25 cellular contexts compared by ENCODE assay signal in genomic region chr2:168683996-168684395, GRCh38.
"Had no signal": no experiment of that assay in that cellular context is flagged by ENCODE, and none has a peak within 500 bp of the region (broad histone marks: within the 10 kb centered on the region; RNA-seq: fewer than 3 reads in every experiment).

No MANE protein-coding gene starts in this region.

- H3K4me3 Mint-ChIP-seq: natural killer cell; stimulated activated memory B cell treated with anti-CD40 and anti-IgM and Interleukin-4, amounts not matched to agents 10 μg/mL and 1 μg/mL and 100 μg/mL, for 72 hours had no signal

- H3K9me3 Mint-ChIP-seq: natural killer cell; stimulated activated memory B cell treated with anti-CD40 and anti-IgM and Interleukin-4, amounts not matched to agents 10 μg/mL and 1 μg/mL and 100 μg/mL, for 72 hours had no signal

- H3K9me3 ChIP-seq: gastrocnemius medialis, heart left ventricle, lower lobe of right lung, ovary, psoas muscle, spleen, testis, tibial nerve, upper lobe of left lung, uterus had no signal

- ATAC-seq: gastrocnemius medialis; heart left ventricle; left cardiac atrium; left ventricle myocardium superior; lower lobe of right lung; natural killer cell; psoas muscle; right cardiac atrium; stimulated activated memory B cell treated with anti-CD40 and anti-IgM and Interleukin-4, amounts not matched to agents 10 μg/mL and 1 μg/mL and 100 μg/mL, for 72 hours; stimulated activated naive CD8-positive, alpha-beta T cell treated with anti-CD3 and anti-CD28 coated beads, Interleukin-15, Interleukin-2, amounts not matched to agents 100 U/mL and 50 U/mL, for 24 hours had no signal

- H3K27me3 Mint-ChIP-seq: stimulated activated memory B cell treated with anti-CD40 and anti-IgM and Interleukin-4, amounts not matched to agents 10 μg/mL and 1 μg/mL and 100 μg/mL, for 72 hours had no signal

- H3K36me3 ChIP-seq: gastrocnemius medialis, heart left ventricle, lower lobe of right lung, ovary, spleen, tibial nerve, upper lobe of left lung, uterus had no signal

- H3K36me3 Mint-ChIP-seq: natural killer cell; stimulated activated memory B cell treated with anti-CD40 and anti-IgM and Interleukin-4, amounts not matched to agents 10 μg/mL and 1 μg/mL and 100 μg/mL, for 72 hours had no signal

- H3K4me1 Mint-ChIP-seq: stimulated activated memory B cell treated with anti-CD40 and anti-IgM and Interleukin-4, amounts not matched to agents 10 μg/mL and 1 μg/mL and 100 μg/mL, for 72 hours had no signal

- DNase-seq: dorsolateral prefrontal cortex; effector CD4-positive, alpha-beta T cell; foreskin fibroblast; gastrocnemius medialis; heart left ventricle; hippocampal formation; left cardiac atrium; left ventricle myocardium superior; lower lobe of right lung; natural killer cell; occipital lobe; ovary; posterior cingulate gyrus; psoas muscle; right cardiac atrium; spleen; stimulated activated CD4-positive, alpha-beta T cell treated with anti-CD3 and anti-CD28 coated beads, Interleukin-4, amount 100 ng/mL, for 4 hours; stimulated activated naive CD8-positive, alpha-beta T cell treated with anti-CD3 and anti-CD28 coated beads, Interleukin-15, Interleukin-2, amounts not matched to agents 100 U/mL and 50 U/mL, for 24 hours; substantia nigra; testis; upper lobe of left lung; uterus had no signal

- H3K27ac ChIP-seq: dorsolateral prefrontal cortex, gastrocnemius medialis, heart left ventricle, lower lobe of right lung, ovary, psoas muscle, skin epidermis, spleen, testis, tibial nerve, upper lobe of left lung, uterus had no signal

- H3K27ac Mint-ChIP-seq: natural killer cell; stimulated activated memory B cell treated with anti-CD40 and anti-IgM and Interleukin-4, amounts not matched to agents 10 μg/mL and 1 μg/mL and 100 μg/mL, for 72 hours had no signal

- H3K4me3 ChIP-seq: dorsolateral prefrontal cortex, gastrocnemius medialis, heart left ventricle, lower lobe of right lung, ovary, psoas muscle, skin epidermis, spleen, testis, tibial nerve, upper lobe of left lung, uterus had no signal

- H3K27me3 ChIP-seq: dorsolateral prefrontal cortex, gastrocnemius medialis, heart left ventricle, ovary, spleen, testis, tibial nerve, upper lobe of left lung, uterus had no signal

- H3K4me1 ChIP-seq: lower lobe of right lung, testis, tibial nerve, upper lobe of left lung, uterus had no signal
